Comparison of ENCODE assay signal across 30 cellular contexts in the genomic region with DNA sequence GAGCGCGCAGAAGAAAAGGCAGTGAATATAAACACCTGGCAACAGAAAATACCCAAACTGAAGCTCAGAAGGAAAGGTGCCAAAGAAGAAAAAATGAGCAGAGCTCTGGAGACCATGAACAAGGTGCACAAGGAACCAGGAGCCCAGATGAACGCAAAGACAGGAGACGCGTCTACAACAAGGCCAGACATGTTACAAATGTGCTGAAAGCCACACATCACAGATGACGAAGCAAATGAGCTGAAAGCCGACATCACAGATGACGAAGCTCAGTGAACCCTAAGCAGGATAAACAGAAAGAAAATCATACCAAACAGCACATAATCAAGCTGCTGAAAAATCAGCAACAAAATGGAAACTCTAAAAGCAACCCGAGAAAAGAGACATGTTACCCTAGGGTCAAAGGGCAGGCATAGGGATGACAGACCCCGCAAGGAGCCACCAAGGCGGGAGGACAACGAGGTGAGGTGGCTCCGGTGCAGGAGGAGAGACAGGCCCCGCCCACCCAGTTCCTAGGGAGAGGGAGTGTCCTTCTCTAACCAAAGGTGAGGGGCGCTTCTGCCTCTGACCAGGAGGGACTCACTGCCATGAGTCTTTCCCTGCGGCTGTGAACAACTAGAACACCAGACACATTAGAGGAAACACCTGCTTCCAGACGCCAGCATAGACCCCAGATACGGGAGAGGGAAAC. TPM values are rescaled to one million over a fixed set of nuclear protein-coding genes. Genes with fewer than 3 reads are reported as not detected.
DNase-seq lines count a peak whose midpoint lies in the region; TF ChIP-seq lines count a peak whose summit lies in the region.
"Had no signal": no experiment of that assay in that cellular context is flagged by ENCODE, and none has a peak within 500 bp of the region (broad histone marks: within the 10 kb centered on the region; RNA-seq: fewer than 3 reads in every experiment).

No MANE protein-coding gene starts in this region.

- no peak overlapping the region for H2AFZ ChIP-seq in mammary epithelial cell (ENCODE audit: low read depth, low read length)

- no peak overlapping the region for H3K4me3 ChIP-seq in mammary epithelial cell (replicated peaks in 1 of 3; ENCODE audit: insufficient read depth in 1 of 3, low read depth in 2 of 3, low read length in 3 of 3)
- no peak overlapping the region for H3K4me3 ChIP-seq in thymus (ENCODE audit: low read length)
- H3K4me3 ChIP-seq: ascending aorta, cardiac muscle cell, coronary artery, skin epidermis, upper lobe of right lung had no signal

- CTCF ChIA-PET in MCF 10A (lab: Yijun Ruan, JAX) (no interaction called here), mammary epithelial cell (lab: Charles Lee; ENCODE audit: low non-redundant PET) (no interaction called here)

- no peaks in the 10 kb centered on the region for H3K27me3 ChIP-seq in mammary epithelial cell (ENCODE audit: insufficient read depth, low read length)
- no peaks in the 10 kb centered on the region for H3K27me3 ChIP-seq in thymus (ENCODE audit: control insufficient read depth, insufficient read depth)
- H3K27me3 ChIP-seq: ascending aorta, cardiac muscle cell, upper lobe of right lung had no signal

- intact Hi-C loops in MCF 10A (cut with micrococcal nuclease) (no loop called here), mammary epithelial cell (cut with micrococcal nuclease) (no loop called here)

- 92% methylated on average over 16 of the region's 18 CpGs for WGBS in mammary epithelial cell (ENCODE audit: low coverage, missing lambda C conversion rate)
- 95% methylated on average over 18 of the region's 18 CpGs for WGBS in thymus

- no peaks in the 10 kb centered on the region for H4K20me1 ChIP-seq in mammary epithelial cell (ENCODE audit: insufficient read depth, low read length)

- DNase-seq in MCF 10A (ENCODE audit: unreplicated experiment) (no peak), mammary epithelial cell (no peak), chondrocyte (ENCODE audit: low spot score) (peak; percentile 69), iPS-NIHi11 (ENCODE audit: low spot score) (peak; percentile 71), HuH-7.5 (ENCODE audit: low spot score) (no peak), NCI-H2107 treated with DMSO at 0.1 percent for 48 hours (lab: John Stamatoyannopoulos, UW; ENCODE audit: unreplicated experiment) (no peak), Kasumi-1 (lab: John Stamatoyannopoulos, UW) (no peak)
- DNase-seq: 8988T; activated B cell treated with CpG ODN at 0.5 μM for 24 hours; activated gamma-delta T cell treated with Interleukin-2 at 50 U/mL for 16 hours; activated naive CD8-positive, alpha-beta T cell treated with anti-CD3 and anti-CD28 coated beads, Interleukin-2, amount 10 ng/mL, durations not matched to agents 7 days and 5 days; activated T-cell treated with anti-CD3 and anti-CD28 coated beads, Interleukin-2, amount 50 U/mL, for 24 hours; DMS53; effector memory CD8-positive, alpha-beta T cell; left colon; NCI-H1417; NCI-H2029; NCI-H226; NCI-H526 treated with DMSO at 0.1 percent for 48 hours; T-helper 1 cell; upper lobe of right lung had no signal

- in situ Hi-C loops in mammary epithelial cell (cut with MboI; ENCODE audit: low sequenced_read_pairs in 2 of 2): loop anchor here in 1 of 2 donors (25.0 kb wide), 1 partner anchor 136 kb away; a partner anchor contains a TSS

- peak overlapping the region; percentile 46 for H3K27ac Mint-ChIP-seq in MCF 10A (ENCODE audit: low read depth, unreplicated experiment)
- H3K27ac Mint-ChIP-seq in chondrocyte (ENCODE audit: unreplicated experiment): no peak overlapping the region
- H3K27ac Mint-ChIP-seq: activated B cell treated with CpG ODN at 0.5 μM for 24 hours; activated T-cell treated with anti-CD3 and anti-CD28 coated beads, Interleukin-2, amount 50 U/mL, for 24 hours; effector memory CD8-positive, alpha-beta T cell; stimulated activated memory B cell treated with anti-CD40 and anti-IgM and Interleukin-4, amounts not matched to agents 10 μg/mL and 1 μg/mL and 100 μg/mL, for 72 hours had no signal

- dilution Hi-C loops in mammary epithelial cell (cut with HindIII; ENCODE audit: low sequenced_read_pairs): loop anchor here (5.0 to 10.0 kb wide), 3 partner anchors 34 to 289 kb away; a partner anchor contains a TSS

- H3K4me1 Mint-ChIP-seq in MCF 10A (ENCODE audit: insufficient read depth, unreplicated experiment) (no peaks in the 10 kb centered on the region), chondrocyte (ENCODE audit: low read depth) (no peaks in the 10 kb centered on the region)
- H3K4me1 Mint-ChIP-seq: activated B cell treated with CpG ODN at 0.5 μM for 24 hours; stimulated activated memory B cell treated with anti-CD40 and anti-IgM and Interleukin-4, amounts not matched to agents 10 μg/mL and 1 μg/mL and 100 μg/mL, for 72 hours had no signal

- H3K4me2 ChIP-seq in mammary epithelial cell (ENCODE audit: insufficient read depth, low read depth, low read length): no peak overlapping the region
- H3K4me2 ChIP-seq: KMS-11 had no signal

- no peaks in the 10 kb centered on the region for H3K9me3 ChIP-seq in mammary epithelial cell (replicated peaks; ENCODE audit: insufficient read depth, low read length)
- no peaks in the 10 kb centered on the region for H3K9me3 ChIP-seq in thymus (ENCODE audit: control insufficient read depth)
- H3K9me3 ChIP-seq: ascending aorta, Caco-2, upper lobe of right lung had no signal

- no peaks in the 10 kb centered on the region for H3K27me3 Mint-ChIP-seq in MCF 10A (ENCODE audit: insufficient read depth, unreplicated experiment)
- H3K27me3 Mint-ChIP-seq in chondrocyte (ENCODE audit: low read depth): no peaks in the 10 kb centered on the region
- H3K27me3 Mint-ChIP-seq: activated B cell treated with CpG ODN at 0.5 μM for 24 hours; activated naive CD8-positive, alpha-beta T cell treated with anti-CD3 and anti-CD28 coated beads, Interleukin-2, amount 10 ng/mL, durations not matched to agents 7 days and 5 days; activated T-cell treated with anti-CD3 and anti-CD28 coated beads, Interleukin-2, amount 50 U/mL, for 24 hours; effector memory CD8-positive, alpha-beta T cell; stimulated activated memory B cell treated with anti-CD40 and anti-IgM and Interleukin-4, amounts not matched to agents 10 μg/mL and 1 μg/mL and 100 μg/mL, for 72 hours had no signal

- peaks cover 2% of the 10 kb centered on the region for H3K36me3 ChIP-seq in mammary epithelial cell (ENCODE audit: insufficient read depth, low read length)
- peaks cover 45% of the 10 kb centered on the region for H3K36me3 ChIP-seq in thymus (ENCODE audit: control insufficient read depth, insufficient read depth)

- no peaks in the 10 kb centered on the region for H3K9me3 Mint-ChIP-seq in MCF 10A (ENCODE audit: unreplicated experiment)
- no peaks in the 10 kb centered on the region for H3K9me3 Mint-ChIP-seq in chondrocyte (ENCODE audit: low read depth)
- H3K9me3 Mint-ChIP-seq: activated B cell treated with CpG ODN at 0.5 μM for 24 hours; activated naive CD8-positive, alpha-beta T cell treated with anti-CD3 and anti-CD28 coated beads, Interleukin-2, amount 10 ng/mL, durations not matched to agents 7 days and 5 days; activated T-cell treated with anti-CD3 and anti-CD28 coated beads, Interleukin-2, amount 50 U/mL, for 24 hours; effector memory CD8-positive, alpha-beta T cell; stimulated activated memory B cell treated with anti-CD40 and anti-IgM and Interleukin-4, amounts not matched to agents 10 μg/mL and 1 μg/mL and 100 μg/mL, for 72 hours had no signal

- no peak overlapping the region for H3K9ac ChIP-seq in mammary epithelial cell (ENCODE audit: insufficient read depth, low read length)
- H3K9ac ChIP-seq: KMS-11 had no signal

- H3K79me2 ChIP-seq in mammary epithelial cell (ENCODE audit: insufficient read depth, low read length): no peaks in the 10 kb centered on the region

- H3K36me3 Mint-ChIP-seq in MCF 10A (ENCODE audit: insufficient read depth, unreplicated experiment) (peaks cover 38% of the 10 kb centered on the region), chondrocyte (ENCODE audit: low read depth) (peaks cover 26% of the 10 kb centered on the region)

- H3K27ac ChIP-seq in mammary epithelial cell (ENCODE audit: insufficient read depth, low read depth, low read length): no peak overlapping the region
- H3K27ac ChIP-seq in thymus (ENCODE audit: low read depth): peak overlapping the region; percentile 20
- H3K27ac ChIP-seq: ascending aorta, C4-2B, cardiac muscle cell, coronary artery, KMS-11, skin epidermis, upper lobe of right lung had no signal

- POLR2A ChIA-PET in MCF 10A (lab: Yijun Ruan, JAX): interaction anchor here (0.7 to 1.3 kb wide), 2 partner anchors 8 to 16 kb away, joined by 3 read pairs; no protein-coding TSS in a partner anchor

- H3K4me3 Mint-ChIP-seq in MCF 10A (ENCODE audit: unreplicated experiment) (no peak overlapping the region), chondrocyte (ENCODE audit: unreplicated experiment) (no peak overlapping the region)
- H3K4me3 Mint-ChIP-seq: activated B cell treated with CpG ODN at 0.5 μM for 24 hours; activated naive CD8-positive, alpha-beta T cell treated with anti-CD3 and anti-CD28 coated beads, Interleukin-2, amount 10 ng/mL, durations not matched to agents 7 days and 5 days; activated T-cell treated with anti-CD3 and anti-CD28 coated beads, Interleukin-2, amount 50 U/mL, for 24 hours; effector memory CD8-positive, alpha-beta T cell; stimulated activated memory B cell treated with anti-CD40 and anti-IgM and Interleukin-4, amounts not matched to agents 10 μg/mL and 1 μg/mL and 100 μg/mL, for 72 hours had no signal

- TF ChIP-seq CTCF in MCF 10A (IDR thresholded peaks at IDR 0.05; ENCODE audit: unreplicated experiment) (no peak), mammary epithelial cell (conservative IDR thresholded peaks at IDR 0.05 in 1 of 2, IDR thresholded peaks at IDR 0.05 in 1 of 2; ENCODE audit: extremely low read depth in 1 of 2, insufficient read depth in 1 of 2, low read depth in 1 of 2, low read length in 2 of 2) (no peak), chondrocyte (IDR thresholded peaks at IDR 0.05) (no peak)

- no TSS peak for BruUV-seq in MCF 10A (replicated peaks; lab: Mats Ljungman, UMichigan)
- BruUV-seq in mammary epithelial cell (replicated peaks; lab: Mats Ljungman, UMichigan): no TSS peak

- H3K4me1 ChIP-seq in mammary epithelial cell (ENCODE audit: insufficient read depth, low read length) (no peaks in the 10 kb centered on the region), thymus (ENCODE audit: control insufficient read depth, insufficient read depth, low read length) (no peaks in the 10 kb centered on the region)
- H3K4me1 ChIP-seq: ascending aorta, upper lobe of right lung had no signal

RNA-seq across cellular contexts. Expression of a gene that starts 39.1 kb away (rescaled TPM):
- total RNA-seq in MCF 10A (2022) (86.8 and 87.3 TPM in 2 replicates), mammary epithelial cell (10 to 100 TPM; 24.8 to 52.0 TPM), chondrocyte (23.5 to 39.8 TPM (median 24.1 TPM) in 3 replicates)
- polyA plus RNA-seq in mammary epithelial cell (14.1 TPM), thymus (122 TPM)
- 7.5 TPM for polyA minus RNA-seq in mammary epithelial cell

RNA-seq across cellular contexts. Expression of a gene that starts 55.3 kb away (rescaled TPM):
- total RNA-seq in MCF 10A (2022) (268 and 350 TPM in 2 replicates), mammary epithelial cell (100 to 1,000 TPM; 180 to 212 TPM), chondrocyte (53.3 to 206 TPM (median 189 TPM) in 3 replicates)
- polyA plus RNA-seq in mammary epithelial cell (118 TPM), thymus (30.2 TPM)
- 42.3 TPM for polyA minus RNA-seq in mammary epithelial cell

Comparison
In these comparisons a context has a peak if more than half of its experiments do, and no peak if none do; other contexts are left out.
1. DNase-seq: peak in chondrocyte (single experiment) and iPS-NIHi11 (single experiment); none in MCF 10A (single experiment), mammary epithelial cell (single experiment), HuH-7.5 (single experiment), NCI-H2107 treated with DMSO at 0.1 percent for 48 hours (single experiment) and Kasumi-1 (0 of 2).